Comparison of ENCODE assay signal across 9 cellular contexts in genomic region chr2:71544919-71545571, GRCh38.
DNase-seq lines count a peak whose midpoint lies in the region; ATAC-seq and TF ChIP-seq lines count a peak whose summit lies in the region.
"Had no signal": no experiment of that assay in that cellular context is flagged by ENCODE, and none has a peak within 500 bp of the region (broad histone marks: within the 10 kb centered on the region; RNA-seq: fewer than 3 reads in every experiment).

No MANE protein-coding gene starts in this region.

- peaks cover 13% of the 10 kb centered on the region for H3K27me3 Mint-ChIP-seq in activated CD8-positive, alpha-beta memory T cell treated with anti-CD3 and anti-CD28 coated beads, Interleukin-2, amount 10 ng/mL, durations not matched to agents 7 days and 5 days
- peaks cover 5% of the 10 kb centered on the region for H3K27me3 Mint-ChIP-seq in activated CD8-positive, alpha-beta T cell treated with anti-CD3 and anti-CD28 coated beads, Interleukin-2, amount 10 ng/mL, durations not matched to agents 7 days and 5 days (ENCODE audit: low read depth)
- peaks cover 1 to 9% (median 7%) of the 10 kb centered on the region in 3 donors for H3K27me3 Mint-ChIP-seq in immature natural killer cell (ENCODE audit: low read depth in 3 of 3)

- H3K36me3 ChIP-seq in thyroid gland: no peaks in the 10 kb centered on the region
- peaks cover 0 to 37% of the 10 kb centered on the region in 2 experiments for H3K36me3 ChIP-seq in mesenchymal stem cell (ENCODE audit: control insufficient read depth in 1 of 2, insufficient read depth in 2 of 2, low read depth in 1 of 2, low read length in 2 of 2)

- no peak overlapping the region for H3K4ac ChIP-seq in mesenchymal stem cell (ENCODE audit: low read depth in 1 of 2, low read length in 2 of 2)

- H3K27ac Mint-ChIP-seq in activated CD8-positive, alpha-beta memory T cell treated with anti-CD3 and anti-CD28 coated beads, Interleukin-2, amount 10 ng/mL, durations not matched to agents 7 days and 5 days: peak overlapping the region; percentile 53
- no peak overlapping the region for H3K27ac Mint-ChIP-seq in activated CD8-positive, alpha-beta T cell treated with anti-CD3 and anti-CD28 coated beads, Interleukin-2, amount 10 ng/mL, durations not matched to agents 7 days and 5 days
- peak overlapping the region in 3 of 6 donors; percentile 8 to 61 (median 9) for H3K27ac Mint-ChIP-seq in immature natural killer cell

- peak overlapping the region in 2 of 3 donors; percentile 6 to 36 for H3K27ac ChIP-seq in thyroid gland
- no peak overlapping the region for H3K27ac ChIP-seq in mesenchymal stem cell (ENCODE audit: low read length, poor library complexity, severe bottlenecking)

- no peak for TF ChIP-seq CTCF in thyroid gland (IDR thresholded peaks at IDR 0.05)

- H3K9ac ChIP-seq in mesenchymal stem cell (ENCODE audit: low read length): no peak overlapping the region

- no peak overlapping the region for H4K91ac ChIP-seq in mesenchymal stem cell (ENCODE audit: low read length)

- 64% methylated on average over 9 of the region's 9 CpGs for WGBS in thyroid gland, 2 donors
- WGBS in mesenchymal stem cell: 81% methylated on average over 5 of the region's 9 CpGs

- H3K4me3 Mint-ChIP-seq in activated CD8-positive, alpha-beta memory T cell treated with anti-CD3 and anti-CD28 coated beads, Interleukin-2, amount 10 ng/mL, durations not matched to agents 7 days and 5 days: peak overlapping the region; percentile 57
- peak overlapping the region; percentile 28 for H3K4me3 Mint-ChIP-seq in activated CD8-positive, alpha-beta T cell treated with anti-CD3 and anti-CD28 coated beads, Interleukin-2, amount 10 ng/mL, durations not matched to agents 7 days and 5 days
- peak overlapping the region; percentile 46 to 85 (median 69) for H3K4me3 Mint-ChIP-seq in immature natural killer cell

- H4K8ac ChIP-seq in mesenchymal stem cell (ENCODE audit: low read length): no peak overlapping the region

- H3K18ac ChIP-seq in mesenchymal stem cell (ENCODE audit: low read depth in 1 of 2, low read length in 2 of 2): no peak overlapping the region

- POLR2A ChIA-PET in activated CD8-positive, alpha-beta T cell treated with anti-CD3 and anti-CD28 coated beads, Interleukin-2, amount 10 ng/mL, durations not matched to agents 7 days and 5 days (lab: Charles Lee): no interaction called here

- no peak for ATAC-seq in activated CD8-positive, alpha-beta memory T cell treated with anti-CD3 and anti-CD28 coated beads, Interleukin-2, amount 10 ng/mL, durations not matched to agents 7 days and 5 days
- no peak for ATAC-seq in activated CD8-positive, alpha-beta T cell treated with anti-CD3 and anti-CD28 coated beads, Interleukin-2, amount 10 ng/mL, durations not matched to agents 7 days and 5 days

- no peak overlapping the region for H3K23ac ChIP-seq in mesenchymal stem cell (ENCODE audit: low read length in 2 of 2)

- no peak overlapping the region for H2BK120ac ChIP-seq in mesenchymal stem cell (ENCODE audit: low read depth, low read length)

- H3K4me1 Mint-ChIP-seq in activated CD8-positive, alpha-beta memory T cell treated with anti-CD3 and anti-CD28 coated beads, Interleukin-2, amount 10 ng/mL, durations not matched to agents 7 days and 5 days: peaks cover 13% of the 10 kb centered on the region
- peaks cover 12% of the 10 kb centered on the region for H3K4me1 Mint-ChIP-seq in activated CD8-positive, alpha-beta T cell treated with anti-CD3 and anti-CD28 coated beads, Interleukin-2, amount 10 ng/mL, durations not matched to agents 7 days and 5 days (ENCODE audit: low read depth)
- peaks cover 11 to 14% of the 10 kb centered on the region in 2 donors for H3K4me1 Mint-ChIP-seq in immature natural killer cell

- H2BK5ac ChIP-seq in mesenchymal stem cell (ENCODE audit: low read depth, low read length, poor library complexity, severe bottlenecking): no peak overlapping the region

- H3K79me1 ChIP-seq in mesenchymal stem cell (replicated peaks; ENCODE audit: low read length, poor library complexity, severe bottlenecking): peaks cover 4% of the 10 kb centered on the region

- DNase-seq in activated CD8-positive, alpha-beta memory T cell treated with anti-CD3 and anti-CD28 coated beads, Interleukin-2, amount 10 ng/mL, durations not matched to agents 7 days and 5 days: no peak
- no peak for DNase-seq in activated CD8-positive, alpha-beta memory T cell treated with anti-CD3 and anti-CD28 coated beads, Interleukin-2, amount 50 U/mL, for 48 hours
- DNase-seq in activated CD8-positive, alpha-beta T cell treated with anti-CD3 and anti-CD28 coated beads, Interleukin-2, amount 10 ng/mL, durations not matched to agents 7 days and 5 days: no peak
- no peak for DNase-seq in immature natural killer cell
- DNase-seq in thyroid gland: no peak
- no peak for DNase-seq in mesenchymal stem cell
- DNase-seq in NCI-H345 treated with DMSO at 0.1 percent for 48 hours (lab: John Stamatoyannopoulos, UW; ENCODE audit: unreplicated experiment): no peak
- no peak for DNase-seq in SK-N-DZ (ENCODE audit: low spot score)
- DNase-seq: NCI-H524 treated with DMSO at 0.1 percent for 48 hours had no signal

- H2AFZ ChIP-seq in mesenchymal stem cell (ENCODE audit: low read depth, low read length): no peak overlapping the region

- H2BK12ac ChIP-seq in mesenchymal stem cell (ENCODE audit: low read length in 2 of 2): no peak overlapping the region

- no peak for TF ChIP-seq POLR2A in thyroid gland (IDR thresholded peaks at IDR 0.05)

- H3K4me3 ChIP-seq in thyroid gland (replicated peaks in 1 of 3) (no peak overlapping the region), mesenchymal stem cell (ENCODE audit: insufficient read depth in 1 of 2, low read depth in 1 of 2, low read length in 2 of 2) (no peak overlapping the region)

- intact Hi-C loops in thyroid gland (cut with DNase I): loop anchor here (5.0 kb wide), 2 partner anchors 62 to 382 kb away; no protein-coding TSS in a partner anchor

- H3K4me1 ChIP-seq in thyroid gland (peaks cover 0 to 3% of the 10 kb centered on the region in 2 donors), mesenchymal stem cell (ENCODE audit: control insufficient read depth, insufficient read depth, low read depth, low read length) (peaks cover 3% of the 10 kb centered on the region)

- H3K9me3 ChIP-seq in thyroid gland (no peaks in the 10 kb centered on the region), mesenchymal stem cell (ENCODE audit: control insufficient read depth, low read length) (no peaks in the 10 kb centered on the region)

- no peak overlapping the region for H3K14ac ChIP-seq in mesenchymal stem cell (ENCODE audit: low read length in 2 of 2)

- no peaks in the 10 kb centered on the region for H3K36me3 Mint-ChIP-seq in activated CD8-positive, alpha-beta memory T cell treated with anti-CD3 and anti-CD28 coated beads, Interleukin-2, amount 10 ng/mL, durations not matched to agents 7 days and 5 days
- no peaks in the 10 kb centered on the region for H3K36me3 Mint-ChIP-seq in activated CD8-positive, alpha-beta T cell treated with anti-CD3 and anti-CD28 coated beads, Interleukin-2, amount 10 ng/mL, durations not matched to agents 7 days and 5 days (ENCODE audit: low read depth)
- H3K36me3 Mint-ChIP-seq in immature natural killer cell: peaks cover 0 to 5% (median 4%) of the 10 kb centered on the region in 3 donors

- H3K9me3 Mint-ChIP-seq in activated CD8-positive, alpha-beta memory T cell treated with anti-CD3 and anti-CD28 coated beads, Interleukin-2, amount 10 ng/mL, durations not matched to agents 7 days and 5 days (ENCODE audit: low read depth): no peaks in the 10 kb centered on the region
- H3K9me3 Mint-ChIP-seq in activated CD8-positive, alpha-beta T cell treated with anti-CD3 and anti-CD28 coated beads, Interleukin-2, amount 10 ng/mL, durations not matched to agents 7 days and 5 days (ENCODE audit: insufficient read depth): no peaks in the 10 kb centered on the region
- peaks cover 0 to 3% (median 0%) of the 10 kb centered on the region in 6 donors for H3K9me3 Mint-ChIP-seq in immature natural killer cell

- CTCF ChIA-PET in activated CD8-positive, alpha-beta memory T cell treated with anti-CD3 and anti-CD28 coated beads, Interleukin-2, amount 10 ng/mL, durations not matched to agents 7 days and 5 days (lab: Charles Lee): interaction anchor here (1.0 to 3.8 kb wide), 7 partner anchors 8 to 606 kb away, joined by 3 to 29 read pairs (median 4); no protein-coding TSS in a partner anchor
- CTCF ChIA-PET in activated CD8-positive, alpha-beta T cell treated with anti-CD3 and anti-CD28 coated beads, Interleukin-2, amount 10 ng/mL, durations not matched to agents 7 days and 5 days (lab: Charles Lee): interaction anchor here (1.0 to 3.1 kb wide), 5 partner anchors 15 to 1062 kb away, joined by 3 to 17 read pairs (median 6); no protein-coding TSS in a partner anchor

- H2BK15ac ChIP-seq in mesenchymal stem cell (ENCODE audit: low read depth, poor library complexity, severe bottlenecking): no peak overlapping the region

- H3K4me2 ChIP-seq in mesenchymal stem cell (ENCODE audit: low read length, poor library complexity, severe bottlenecking): no peak overlapping the region

- no peak overlapping the region for H2AK5ac ChIP-seq in mesenchymal stem cell (ENCODE audit: low read length, severe bottlenecking)

- H3K27me3 ChIP-seq in thyroid gland (no peaks in the 10 kb centered on the region), mesenchymal stem cell (ENCODE audit: control insufficient read depth in 1 of 2, insufficient read depth in 1 of 2, low read length in 2 of 2) (peaks cover 0 to 58% of the 10 kb centered on the region in 2 experiments)
